1 cellular context compared by ENCODE assay signal in genomic region chr7:29989257-29989995, GRCh38.
TF ChIP-seq lines count a peak whose summit lies in the region.

SCRN1 (minus strand) TSS chr7:29989801; CDS start chr7:29969067, 20,734 bp downstream.

TF ChIP-seq in H1, 55 proteins besides CTCF, POLR2A, EP300 and RAD21:
- TF ChIP-seq TAF1 (IDR thresholded peaks at IDR 0.05; ENCODE audit: low read depth, low read length) (peak; percentile 78), GTF2F1 (IDR thresholded peaks at IDR 0.05; ENCODE audit: borderline replicate concordance, low read depth, low read length) (no peak), CREB1 (IDR thresholded peaks at IDR 0.05) (no peak), E2F6 (IDR thresholded peaks at IDR 0.05) (no peak), SUZ12 (IDR thresholded peaks at IDR 0.05; ENCODE audit: low read length) (no peak), KDM1A (IDR thresholded peaks at IDR 0.05; ENCODE audit: borderline replicate concordance, low read length) (no peak), GABPA (IDR thresholded peaks at IDR 0.05; ENCODE audit: borderline replicate concordance, insufficient read depth, low read length) (no peak), RBBP5 (IDR thresholded peaks at IDR 0.05; ENCODE audit: borderline replicate concordance, low read depth, low read length) (peak; percentile 62; the same call in 1 of the 2 replicates), TCF12 (IDR thresholded peaks at IDR 0.05; ENCODE audit: low read depth, low read length) (no peak), SP2 (IDR thresholded peaks at IDR 0.05; ENCODE audit: low read length) (no peak), SP4 (IDR thresholded peaks at IDR 0.05; ENCODE audit: low read length) (no peak), CBX5 (IDR thresholded peaks at IDR 0.05; ENCODE audit: low read depth, low read length) (no peak), EZH2 (IDR thresholded peaks at IDR 0.05; ENCODE audit: low read depth, low read length, severe bottlenecking) (peak; percentile 13), KDM4A (IDR thresholded peaks at IDR 0.05; ENCODE audit: low read depth, low read length, severe bottlenecking) (peak; percentile 70), ASH2L (IDR thresholded peaks at IDR 0.05; ENCODE audit: low read length) (peak; percentile 68), BRCA1 (IDR thresholded peaks at IDR 0.05; ENCODE audit: low read depth, low read length) (no peak), SIN3A (conservative IDR thresholded peaks at IDR 0.05 in 1 of 2, IDR thresholded peaks at IDR 0.05 in 1 of 2; ENCODE audit: low read depth in 1 of 2, low read length in 2 of 2) (0 out of 4 replicates have a peak, but pooled peaks of 1 of the 2 experiments have one; percentile 44), CHD2 (IDR thresholded peaks at IDR 0.05; ENCODE audit: low read length) (no peak), PHF8 (conservative IDR thresholded peaks at IDR 0.05; ENCODE audit: low read depth, low read length) (peak; percentile 72), RFX5 (IDR thresholded peaks at IDR 0.05; ENCODE audit: borderline replicate concordance, low read depth, low read length) (no peak), SAP30 (IDR thresholded peaks at IDR 0.05; ENCODE audit: insufficient read depth, insufficient replicate concordance, low read length) (no peak), NANOG (IDR thresholded peaks at IDR 0.05; ENCODE audit: insufficient read depth, low read depth, low read length, poor library complexity, severe bottlenecking) (no peak), TBP (IDR thresholded peaks at IDR 0.05; ENCODE audit: low read depth, low read length) (peak; percentile 50; the same call in 1 of the 2 replicates), TAF7 (optimal IDR thresholded peaks at IDR 0.05; ENCODE audit: borderline replicate concordance, low read depth, low read length) (peak; percentile 17)
TF ChIP-seq in H1: peak in this region for 9.
